In genomic region chr1:94623560-94624148, GRCh38 we compare ENCODE assay signal across 13 cellular contexts.
DNase-seq lines count a peak whose midpoint lies in the region; ATAC-seq and TF ChIP-seq lines count a peak whose summit lies in the region.
"Had no signal": no experiment of that assay in that cellular context is flagged by ENCODE, and none has a peak within 500 bp of the region (broad histone marks: within the 10 kb centered on the region; RNA-seq: fewer than 3 reads in every experiment).

No MANE protein-coding gene starts in this region.

- peaks cover 18% of the 10 kb centered on the region for H3K4me1 ChIP-seq in endodermal cell (ENCODE audit: control insufficient read depth, insufficient read depth, low read length)

- no peak overlapping the region for H3K27ac ChIP-seq in endodermal cell (ENCODE audit: low read depth, low read length)
- H3K27ac ChIP-seq: testis had no signal

- peak overlapping the region; percentile 99 for H3K27ac Mint-ChIP-seq in Calu3 (ENCODE audit: unreplicated experiment)
- peak overlapping the region; percentile 33 for H3K27ac Mint-ChIP-seq in endodermal cell
- peak overlapping the region; percentile 60 to 96 (median 75) for H3K27ac Mint-ChIP-seq in nephron

- ATAC-seq in HG03097 (IDR thresholded peaks at IDR 0.05; ENCODE audit: low FRiP score, unreplicated experiment) (no peak), HG02938 (IDR thresholded peaks at IDR 0.05; ENCODE audit: unreplicated experiment) (no peak)

- peak; percentile 75 for DNase-seq in Calu3
- DNase-seq in M059J (ENCODE audit: low read depth): peak; percentile 77
- DNase-seq in endodermal cell: no peak
- DNase-seq in NCI-H2196 (lab: John Stamatoyannopoulos, UW; ENCODE audit: unreplicated experiment): no peak
- DNase-seq in NCI-H1092 (lab: John Stamatoyannopoulos, UW): no peak
- DNase-seq: activated gamma-delta T cell, COR-L47, hypothalamus, testis had no signal

- H3K9me3 Mint-ChIP-seq in Calu3 (ENCODE audit: low read depth, unreplicated experiment) (peaks cover 2% of the 10 kb centered on the region), endodermal cell (peaks cover 18% of the 10 kb centered on the region), nephron (no peaks in the 10 kb centered on the region)
- H3K9me3 Mint-ChIP-seq: central memory CD8-positive, alpha-beta T cell had no signal

- H3K27me3 Mint-ChIP-seq in Calu3 (ENCODE audit: unreplicated experiment): no peaks in the 10 kb centered on the region
- H3K27me3 Mint-ChIP-seq in endodermal cell (ENCODE audit: insufficient read depth): peaks cover 23% of the 10 kb centered on the region
- peaks cover 4% of the 10 kb centered on the region for H3K27me3 Mint-ChIP-seq in nephron (ENCODE audit: low read depth)

- peaks cover 8% of the 10 kb centered on the region for H3K9me3 ChIP-seq in endodermal cell (ENCODE audit: control insufficient read depth, low read length)
- H3K9me3 ChIP-seq: testis had no signal

- WGBS in endodermal cell (ENCODE audit: insufficient coverage in 1 of 2, insufficient read length in 1 of 2), 2 experiments: 44 to 67% methylated on average over 1 to 8 of the region's 8 CpGs

- H3K36me3 Mint-ChIP-seq in Calu3 (ENCODE audit: insufficient read depth, unreplicated experiment): peaks cover 34% of the 10 kb centered on the region
- H3K36me3 Mint-ChIP-seq in endodermal cell (ENCODE audit: low read depth): peaks cover 5% of the 10 kb centered on the region
- H3K36me3 Mint-ChIP-seq in nephron (ENCODE audit: low read depth): no peaks in the 10 kb centered on the region

- H3K4me1 Mint-ChIP-seq in Calu3 (ENCODE audit: low read depth, unreplicated experiment): peaks cover 54% of the 10 kb centered on the region
- H3K4me1 Mint-ChIP-seq in endodermal cell: peaks cover 34% of the 10 kb centered on the region
- peaks cover 33% of the 10 kb centered on the region for H3K4me1 Mint-ChIP-seq in nephron
- H3K4me1 Mint-ChIP-seq: central memory CD8-positive, alpha-beta T cell had no signal

- BruUV-seq in Calu3 (replicated peaks; lab: Mats Ljungman, UMichigan): no TSS peak

- H3K4me3 Mint-ChIP-seq in Calu3 (ENCODE audit: low read depth, unreplicated experiment) (peak overlapping the region; percentile 7), endodermal cell (no peak overlapping the region), nephron (no peak overlapping the region)
- H3K4me3 Mint-ChIP-seq: central memory CD8-positive, alpha-beta T cell had no signal

- no peaks in the 10 kb centered on the region for H3K36me3 ChIP-seq in endodermal cell (ENCODE audit: control insufficient read depth, insufficient read depth, low read length)

- intact Hi-C loops in Calu3 (cut with micrococcal nuclease; ENCODE audit: unreplicated experiment): loop anchor here (1.0 to 5.0 kb wide), 3 partner anchors 19 to 179 kb away; partner anchors contain the start of gene F3

- no peak for TF ChIP-seq CTCF in Calu3 (IDR thresholded peaks at IDR 0.05; ENCODE audit: unreplicated experiment)
- no peak for TF ChIP-seq CTCF in endodermal cell (conservative IDR thresholded peaks at IDR 0.05)
- no peak for TF ChIP-seq CTCF in nephron (IDR thresholded peaks at IDR 0.05; ENCODE audit: unreplicated experiment in 3 of 3)

- no peaks in the 10 kb centered on the region for H3K27me3 ChIP-seq in endodermal cell (ENCODE audit: control insufficient read depth, insufficient read depth, low read length, poor library complexity, severe bottlenecking)
- H3K27me3 ChIP-seq: testis had no signal

- H3K4me3 ChIP-seq in endodermal cell (ENCODE audit: low read length): no peak overlapping the region
- H3K4me3 ChIP-seq: testis had no signal

- no peak overlapping the region for H3K9ac ChIP-seq in endodermal cell (ENCODE audit: extremely low read depth, low read length, poor library complexity, severe bottlenecking)

- CTCF ChIA-PET in Calu3 (lab: Charles Lee): interaction anchor here (0.8 to 1.9 kb wide), 7 partner anchors 11 to 96 kb away, joined by 3 to 11 read pairs (median 4); partner anchors contain the start of gene F3

Comparison
In these comparisons a context has a peak if more than half of its experiments do, and no peak if none do; other contexts are left out.
1. DNase-seq: peak in Calu3 (single experiment) and M059J (single experiment); none in endodermal cell (single experiment), NCI-H2196 (single experiment) and NCI-H1092 (single experiment).
2. H3K27ac Mint-ChIP-seq: peak in every context shown above with its lines; median percentile 99 in Calu3; 75 in nephron; 33 in endodermal cell.